16 cellular contexts compared by ENCODE assay signal in genomic region chr14:35929171-35929570, GRCh38.
DNase-seq lines count a peak whose midpoint lies in the region; ATAC-seq and TF ChIP-seq lines count a peak whose summit lies in the region.
"Had no signal": no experiment of that assay in that cellular context is flagged by ENCODE, and none has a peak within 500 bp of the region (broad histone marks: within the 10 kb centered on the region; RNA-seq: fewer than 3 reads in every experiment).

No MANE protein-coding gene starts in this region.

- peak overlapping the region; percentile 40 for H3K27ac ChIP-seq in angular gyrus (ENCODE audit: low read depth, low read length)
- H3K27ac ChIP-seq: BLaER1 treated with 17β-estradiol and CSF1 and Interleukin-3, amounts not matched to agents 10 nM and 100 nM had no signal

- ATAC-seq in omental fat pad (ENCODE audit: low FRiP score), result no peak
- ATAC-seq: CD8-positive, alpha-beta T cell had no signal

- no peak for TF ChIP-seq CTCF in omental fat pad (IDR thresholded peaks at IDR 0.05)

- peak; percentile 79 for DNase-seq in NCI-H2107 treated with DMSO at 0.1 percent for 48 hours (lab: John Stamatoyannopoulos, UW; ENCODE audit: unreplicated experiment)
- no peak for DNase-seq in NCI-H2107 (lab: John Stamatoyannopoulos, UW)
- DNase-seq in NCI-H2029 treated with DMSO at 0.1 percent for 48 hours (lab: John Stamatoyannopoulos, UW), result peak; percentile 89
- DNase-seq in superior temporal gyrus (ENCODE audit: extremely low spot score), result peak; percentile 33
- DNase-seq in omental fat pad (ENCODE audit: low spot score), result no peak
- DNase-seq in NCI-H1417 (lab: John Stamatoyannopoulos, UW), result no peak
- no peak for DNase-seq in activated CD4-positive, CD25-positive, alpha-beta regulatory T cell treated with anti-CD3 and anti-CD28 coated beads, Interleukin-2, amount 50 U/mL, for 72 hours
- DNase-seq: Calu3; CD8-positive, alpha-beta T cell; DMS 273 treated with DMSO at 0.1 percent for 48 hours; DMS53; GDM1; H9; IMR-90 had no signal

Comparison
In these comparisons a context has a peak if more than half of its experiments do, and no peak if none do; other contexts are left out.
1. DNase-seq: peak in NCI-H2107 treated with DMSO at 0.1 percent for 48 hours (single experiment), NCI-H2029 treated with DMSO at 0.1 percent for 48 hours (single experiment) and superior temporal gyrus (single experiment); none in NCI-H2107 (single experiment), omental fat pad (single experiment), NCI-H1417 (0 of 3) and activated CD4-positive, CD25-positive, alpha-beta regulatory T cell treated with anti-CD3 and anti-CD28 coated beads, Interleukin-2, amount 50 U/mL, for 72 hours (single experiment).